8 cellular contexts compared by ENCODE assay signal in the genomic region with DNA sequence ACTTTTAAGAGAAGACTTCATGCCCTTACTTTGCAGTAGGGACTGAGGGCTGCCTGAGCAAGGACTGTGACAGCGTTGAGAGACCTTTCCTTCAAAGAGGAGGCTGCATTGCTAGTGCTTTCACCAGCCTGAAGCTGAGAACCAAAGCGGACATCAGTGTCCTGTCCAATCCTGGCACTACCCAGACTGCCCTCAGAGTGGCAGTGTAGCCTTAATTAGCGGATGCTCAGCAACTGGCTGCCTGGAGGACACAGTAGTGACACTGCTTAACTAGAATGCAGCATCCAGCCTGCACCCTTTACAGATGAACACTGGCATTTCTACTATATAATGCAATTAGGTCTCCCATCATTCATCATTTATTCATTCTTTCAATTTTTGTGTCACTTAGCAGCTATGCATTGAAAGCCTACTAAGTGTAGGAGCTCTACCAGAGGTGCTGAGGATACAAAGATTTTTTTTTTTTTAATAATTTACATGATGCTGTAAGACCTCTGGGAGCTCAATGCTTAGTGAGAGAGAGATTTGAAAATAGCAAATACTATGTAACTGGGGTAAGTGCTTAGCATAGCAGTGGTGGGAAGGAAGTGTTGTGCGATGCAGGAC. TPM values are rescaled to one million over a fixed set of nuclear protein-coding genes. Genes with fewer than 3 reads are reported as not detected.
DNase-seq lines count a peak whose midpoint lies in the region; ATAC-seq and TF ChIP-seq lines count a peak whose summit lies in the region.

No MANE protein-coding gene starts in this region.

- H3K27me3 ChIP-seq in heart left ventricle = peaks cover 0 to 3% (median 0%) of the 10 kb centered on the region in 9 donors

- H3K4me1 ChIP-seq in heart left ventricle = peaks cover 0 to 2% (median 0%) of the 10 kb centered on the region in 12 donors

- no peaks in the 10 kb centered on the region for H3K9me3 Mint-ChIP-seq in activated naive CD8-positive, alpha-beta T cell treated with anti-CD3 and anti-CD28 coated beads, Interleukin-2, amount 50 U/mL, for 24 hours

- peaks cover 14% of the 10 kb centered on the region for H3K27me3 Mint-ChIP-seq in activated naive CD8-positive, alpha-beta T cell treated with anti-CD3 and anti-CD28 coated beads, Interleukin-2, amount 50 U/mL, for 24 hours

- H3K4me1 Mint-ChIP-seq in activated naive CD8-positive, alpha-beta T cell treated with anti-CD3 and anti-CD28 coated beads, Interleukin-2, amount 50 U/mL, for 24 hours = no peaks in the 10 kb centered on the region

- ATAC-seq in HG02759 (IDR thresholded peaks at IDR 0.05; ENCODE audit: unreplicated experiment) = peak; percentile 98
- peak; percentile 100 for ATAC-seq in SK-N-SH treated with all-trans-retinoic acid at 6 μM for 48 hours
- peak; percentile 94 for ATAC-seq in activated naive CD8-positive, alpha-beta T cell treated with anti-CD3 and anti-CD28 coated beads, Interleukin-2, amount 50 U/mL, for 24 hours
- ATAC-seq in heart left ventricle = peak; percentile 97 to 99 (median 97)

- no peak for TF ChIP-seq POLR2A in heart left ventricle (IDR thresholded peaks at IDR 0.05)

- H3K9me3 ChIP-seq in heart left ventricle = no peaks in the 10 kb centered on the region

- in situ Hi-C loops in GM13976 (cut with MboI; ENCODE audit: low sequenced_read_pairs, unreplicated experiment) = loop anchor here (10.0 kb wide), 2 partner anchors 310 to 420 kb away; a partner anchor contains a TSS

- 20 to 25% (median 22%) methylated on average over 4 of the region's 4 CpGs for WGBS in heart left ventricle, 4 donors

- intact Hi-C loops in heart left ventricle (cut with DNase I) = loop anchor here (1.0 to 10.0 kb wide), 10 partner anchors 240 to 1270 kb away; a partner anchor contains a TSS

- H3K4me3 ChIP-seq in heart left ventricle = no peak overlapping the region

- DNase-seq in GM13976 (ENCODE audit: low spot score) (peak; percentile 66), NCI-H1092 treated with DMSO at 0.1 percent for 48 hours (lab: John Stamatoyannopoulos, UW) (peak; percentile 90), heart left ventricle (peak; percentile 61 to 77 (median 74)), pulmonary artery endothelial cell (ENCODE audit: low read depth, low spot score) (peak; percentile 33), mesenteric fat pad (ENCODE audit: low spot score) (no peak)
- DNase-seq in activated naive CD8-positive, alpha-beta T cell treated with anti-CD3 and anti-CD28 coated beads, Interleukin-2, amount 50 U/mL, for 24 hours = peak; percentile 63

- no peaks in the 10 kb centered on the region for H3K36me3 ChIP-seq in heart left ventricle

- peak; percentile 89 for TF ChIP-seq CTCF in GM13976 (IDR thresholded peaks at IDR 0.05; ENCODE audit: borderline replicate concordance, control extremely low read depth, extremely low read depth, insufficient read depth, missing control alignments)
- peak; percentile 85 to 95 (median 88) for TF ChIP-seq CTCF in heart left ventricle (IDR thresholded peaks at IDR 0.05)

- H3K36me3 Mint-ChIP-seq in activated naive CD8-positive, alpha-beta T cell treated with anti-CD3 and anti-CD28 coated beads, Interleukin-2, amount 50 U/mL, for 24 hours (ENCODE audit: low read depth) = no peaks in the 10 kb centered on the region

- H3K4me3 Mint-ChIP-seq in activated naive CD8-positive, alpha-beta T cell treated with anti-CD3 and anti-CD28 coated beads, Interleukin-2, amount 50 U/mL, for 24 hours = no peak overlapping the region

- no peak overlapping the region for H3K27ac ChIP-seq in heart left ventricle

- H3K27ac Mint-ChIP-seq in activated naive CD8-positive, alpha-beta T cell treated with anti-CD3 and anti-CD28 coated beads, Interleukin-2, amount 50 U/mL, for 24 hours = no peak overlapping the region

TF ChIP-seq in SK-N-SH treated with all-trans-retinoic acid at 6 μM for 48 hours, 23 proteins besides CTCF, POLR2A, EP300 and RAD21:
- no peak for TF ChIP-seq ESRRG (CRISPR knock-in tag; IDR thresholded peaks at IDR 0.05)
- no peak for TF ChIP-seq CSDC2 (CRISPR knock-in tag; IDR thresholded peaks at IDR 0.05)
- TF ChIP-seq ZFP3 (CRISPR knock-in tag; IDR thresholded peaks at IDR 0.05) = no peak
- TF ChIP-seq, protein P1, sequence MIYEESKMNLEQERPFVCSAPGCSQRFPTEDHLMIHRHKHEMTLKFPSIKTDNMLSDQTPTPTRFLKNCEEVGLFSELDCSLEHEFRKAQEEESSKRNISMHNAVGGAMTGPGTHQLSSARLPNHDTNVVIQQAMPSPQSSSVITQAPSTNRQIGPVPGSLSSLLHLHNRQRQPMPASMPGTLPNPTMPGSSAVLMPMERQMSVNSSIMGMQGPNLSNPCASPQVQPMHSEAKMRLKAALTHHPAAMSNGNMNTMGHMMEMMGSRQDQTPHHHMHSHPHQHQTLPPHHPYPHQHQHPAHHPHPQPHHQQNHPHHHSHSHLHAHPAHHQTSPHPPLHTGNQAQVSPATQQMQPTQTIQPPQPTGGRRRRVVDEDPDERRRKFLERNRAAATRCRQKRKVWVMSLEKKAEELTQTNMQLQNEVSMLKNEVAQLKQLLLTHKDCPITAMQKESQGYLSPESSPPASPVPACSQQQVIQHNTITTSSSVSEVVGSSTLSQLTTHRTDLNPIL (CRISPR knock-in tag; IDR thresholded peaks at IDR 0.05; ENCODE audit: low read depth) = no peak
- no peak for TF ChIP-seq ZNF8 (CRISPR knock-in tag; IDR thresholded peaks at IDR 0.05)
- TF ChIP-seq RARB (CRISPR knock-in tag; IDR thresholded peaks at IDR 0.05) = no peak
TF ChIP-seq in SK-N-SH treated with all-trans-retinoic acid at 6 μM for 48 hours: peak in this region for 0.

RNA-seq across cellular contexts. Expression of a gene that starts 36.9 kb away (rescaled TPM):
- 10 to 100 TPM in 2 of 9 donors, 1 to 10 TPM in 7; 4.4 to 15.0 (median 7.4) TPM for total RNA-seq in heart left ventricle
- polyA plus RNA-seq in heart left ventricle = 10 to 100 TPM in 1 of 2 donors, 1 to 10 TPM in 1; 2.6 to 22.4 TPM
- total RNA-seq in pulmonary artery endothelial cell = 5.4 and 9.4 TPM in 2 replicates
- 20.5 TPM for total RNA-seq in mesenteric fat pad
